Comparison of ENCODE assay signal across 1 cellular context in the genomic region with DNA sequence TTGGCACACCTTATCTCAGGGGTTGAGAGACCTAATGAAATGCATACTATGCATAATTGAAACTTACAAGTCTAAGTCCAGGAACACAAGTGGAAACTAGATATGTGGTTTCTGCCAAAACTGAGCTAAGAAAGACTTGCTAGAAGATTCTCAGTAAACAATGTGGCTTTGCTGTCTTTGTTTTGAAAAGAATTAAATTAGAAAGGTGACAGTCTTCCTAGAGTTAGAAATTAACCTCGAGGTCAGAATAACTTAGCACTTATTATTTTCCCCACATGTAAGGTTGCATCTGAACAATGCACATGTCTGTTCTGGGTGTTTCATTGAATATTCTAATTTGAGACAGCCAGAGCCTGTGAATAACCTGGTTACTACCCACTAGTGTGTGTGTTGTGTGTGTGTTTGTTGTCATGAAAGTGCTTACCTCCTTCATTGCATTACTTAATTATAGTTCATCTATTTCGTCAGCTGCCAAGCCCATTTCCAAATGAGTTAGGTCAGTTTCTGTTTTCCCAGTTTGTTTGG.
TF ChIP-seq lines count a peak whose summit lies in the region.

No MANE protein-coding gene starts in this region.

TF ChIP-seq in HCT116, 20 proteins besides CTCF, POLR2A, EP300 and RAD21:
- TF ChIP-seq POLR2AphosphoS5 (IDR thresholded peaks at IDR 0.05; ENCODE audit: low read depth, low read length) (peak; percentile 91), ZFX (IDR thresholded peaks at IDR 0.05) (no peak)
